1 cellular context compared by ENCODE assay signal in genomic region chr17:80259642-80260535, GRCh38.
TF ChIP-seq lines count a peak whose summit lies in the region.

No MANE protein-coding gene starts in this region.

TF ChIP-seq in HepG2, 621 proteins besides CTCF, POLR2A, EP300 and RAD21 (continued from another document and continues in another):
- TF ChIP-seq ZBTB40 (IDR thresholded peaks at IDR 0.05) (no peak), ZBTB40 (CRISPR knock-in tag; IDR thresholded peaks at IDR 0.05) (no peak), GLMP (CRISPR knock-in tag; IDR thresholded peaks at IDR 0.05; ENCODE audit: borderline replicate concordance) (no peak), TRIM22 (IDR thresholded peaks at IDR 0.05) (no peak), ZSCAN12 (CRISPR knock-in tag; IDR thresholded peaks at IDR 0.05) (0 out of 2 replicates have a peak, but pooled peaks have one; percentile 80), SALL2 (CRISPR knock-in tag; IDR thresholded peaks at IDR 0.05) (peak; percentile 63; the same call in 1 of the 2 replicates), ZNF546 (CRISPR knock-in tag; conservative IDR thresholded peaks at IDR 0.05) (no peak; the same call in 1 of the 2 replicates), MAFK (conservative IDR thresholded peaks at IDR 0.05 in 1 of 2, IDR thresholded peaks at IDR 0.05 in 1 of 2; ENCODE audit: low read length in 2 of 2) (no peak), ZNF143 (CRISPR knock-in tag; IDR thresholded peaks at IDR 0.05) (no peak), HOXA5 (CRISPR knock-in tag; IDR thresholded peaks at IDR 0.05) (no peak), TFDP1 (CRISPR knock-in tag; IDR thresholded peaks at IDR 0.05; ENCODE audit: borderline replicate concordance) (peak; percentile 79; the same call in 1 of the 2 replicates), ZBTB43 (CRISPR knock-in tag; conservative IDR thresholded peaks at IDR 0.05) (0 out of 2 replicates have a peak, but pooled peaks have one; percentile 24), THAP7 (CRISPR knock-in tag; IDR thresholded peaks at IDR 0.05) (no peak), E2F1 (CRISPR knock-in tag; IDR thresholded peaks at IDR 0.05) (peak; percentile 59; the same call in 1 of the 2 replicates), ZSCAN30 (CRISPR knock-in tag; IDR thresholded peaks at IDR 0.05) (no peak), ZBTB10 (CRISPR knock-in tag; IDR thresholded peaks at IDR 0.05; ENCODE audit: borderline replicate concordance) (no peak; the same call in 1 of the 2 replicates), NPAS2 (CRISPR knock-in tag; IDR thresholded peaks at IDR 0.05; ENCODE audit: borderline replicate concordance) (no peak), PAF1 (CRISPR knock-in tag; IDR thresholded peaks at IDR 0.05) (no peak), MLX (CRISPR knock-in tag; IDR thresholded peaks at IDR 0.05) (no peak), ZNF501 (CRISPR knock-in tag; IDR thresholded peaks at IDR 0.05) (peak; percentile 65; the same call in 1 of the 2 replicates), NFE2L2 (IDR thresholded peaks at IDR 0.05; ENCODE audit: low read length) (no peak), CENPBD1 (CRISPR knock-in tag; IDR thresholded peaks at IDR 0.05; ENCODE audit: borderline replicate concordance, low read depth) (no peak), HNF1A (IDR thresholded peaks at IDR 0.05; ENCODE audit: low read depth) (no peak), HNF1A (CRISPR knock-in tag; IDR thresholded peaks at IDR 0.05; ENCODE audit: borderline replicate concordance) (no peak), AGO2 (optimal IDR thresholded peaks at IDR 0.05; ENCODE audit: low read depth, low read length) (peak; percentile 39), MAF1 (CRISPR knock-in tag; IDR thresholded peaks at IDR 0.05; ENCODE audit: borderline replicate concordance) (no peak)
